Comparison of ENCODE assay signal across 8 cellular contexts in the genomic region with DNA sequence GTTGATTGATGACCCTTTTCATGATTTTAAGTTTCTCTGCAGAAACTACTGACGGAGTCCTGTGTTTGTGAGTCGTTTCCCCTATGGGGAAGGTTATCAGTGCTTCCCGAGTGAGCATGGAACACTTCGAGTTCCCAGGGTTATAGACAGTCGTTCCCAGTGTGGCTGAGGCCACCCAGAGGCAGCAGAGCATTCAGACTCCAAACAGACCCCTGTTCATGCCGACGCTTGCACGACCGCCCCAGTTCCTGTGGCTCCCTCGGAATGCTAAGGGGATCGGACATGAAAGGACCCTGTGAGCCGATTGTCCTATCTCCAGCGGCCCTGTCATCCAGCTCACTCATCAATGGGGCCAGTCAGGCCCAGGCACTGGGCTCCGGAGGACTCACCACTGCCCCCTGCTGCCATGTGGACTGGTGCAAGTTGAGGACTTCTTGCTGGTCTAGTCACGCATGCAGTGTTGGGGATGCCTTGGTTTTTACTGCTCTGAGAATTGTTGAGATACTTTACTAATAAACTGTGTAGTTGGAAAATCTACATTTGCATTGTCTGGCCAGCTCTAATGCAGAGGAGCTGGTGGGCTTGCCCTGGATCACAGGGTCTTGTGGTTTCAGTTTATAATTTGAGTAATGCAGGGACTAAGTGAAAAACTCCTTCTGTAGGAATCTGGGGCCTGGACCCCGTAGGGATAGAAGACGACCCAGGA. TPM values are rescaled to one million over a fixed set of nuclear protein-coding genes. Genes with fewer than 3 reads are reported as not detected.
DNase-seq lines count a peak whose midpoint lies in the region; ATAC-seq and TF ChIP-seq lines count a peak whose summit lies in the region.

No MANE protein-coding gene starts in this region.

- H3K36me3 ChIP-seq in adrenal gland (replicated peaks in 1 of 2) (peaks cover 0 to 52% of the 10 kb centered on the region in 2 donors), left ventricle myocardium inferior (peaks cover 57% of the 10 kb centered on the region)

- H3K27me3 ChIP-seq in HL-60 (ENCODE audit: insufficient read depth, poor library complexity, severe bottlenecking), result no peaks in the 10 kb centered on the region
- no peaks in the 10 kb centered on the region for H3K27me3 ChIP-seq in adrenal gland
- no peaks in the 10 kb centered on the region for H3K27me3 ChIP-seq in left ventricle myocardium inferior (ENCODE audit: low read depth)

- no peak overlapping the region for H3K4me3 ChIP-seq in HL-60 (replicated peaks; ENCODE audit: insufficient read depth, low read length)
- no peak overlapping the region for H3K4me3 ChIP-seq in adrenal gland
- H3K4me3 ChIP-seq in left ventricle myocardium inferior, result no peak overlapping the region

- H3K9me3 ChIP-seq in adrenal gland (replicated peaks in 1 of 3), result no peaks in the 10 kb centered on the region
- no peaks in the 10 kb centered on the region for H3K9me3 ChIP-seq in left ventricle myocardium inferior (replicated peaks)

- peaks cover 24% of the 10 kb centered on the region for H3K36me3 Mint-ChIP-seq in T-cell

- H3K4me1 ChIP-seq in adrenal gland (replicated peaks in 1 of 2) (peaks cover 17 to 29% of the 10 kb centered on the region in 2 donors), left ventricle myocardium inferior (peaks cover 45% of the 10 kb centered on the region)

- H3K27ac Mint-ChIP-seq in T-cell, result peak overlapping the region; percentile 20 to 85

- peaks cover 22 to 29% (median 25%) of the 10 kb centered on the region in 3 donors for H3K4me1 Mint-ChIP-seq in T-cell

- intact Hi-C loops in adrenal gland (cut with DNase I), result no loop called here
- intact Hi-C loops in left ventricle myocardium inferior (cut with micrococcal nuclease), result no loop called here

- POLR2A ChIA-PET in T-cell (lab: Charles Lee), result no interaction called here

- in situ Hi-C loops in Caki2 (cut with HindIII; ENCODE audit: low pct_unique_long_range_greater_than_20kb, low sequenced_read_pairs), result no loop called here

- TF ChIP-seq POLR2A in adrenal gland (IDR thresholded peaks at IDR 0.05), result no peak

- TF ChIP-seq CTCF in HL-60 (IDR thresholded peaks at IDR 0.05; ENCODE audit: insufficient read depth, low read length) (peak; percentile 41), adrenal gland (IDR thresholded peaks at IDR 0.05) (peak; percentile 57 to 81 (median 70)), left ventricle myocardium inferior (IDR thresholded peaks at IDR 0.05; ENCODE audit: borderline replicate concordance) (peak; percentile 88)

- ATAC-seq in T-cell (replicated peaks in 1 of 4), result peak; percentile 22 to 27 (median 24)
- no peak for ATAC-seq in HG02973 (IDR thresholded peaks at IDR 0.05; ENCODE audit: unreplicated experiment)

- no peaks in the 10 kb centered on the region for H3K9me3 Mint-ChIP-seq in T-cell

- peak; percentile 40 for DNase-seq in Caki2 (ENCODE audit: low read depth)
- DNase-seq in HL-60 (ENCODE audit: low read depth in 1 of 2, low spot score in 1 of 2), result peak; percentile 36 to 81
- peak; percentile 52 to 87 (median 74) for DNase-seq in T-cell
- DNase-seq in adrenal gland, result peak; percentile 73 to 93 (median 88)
- DNase-seq in left ventricle myocardium inferior, result peak; percentile 82
- peak; percentile 51 for DNase-seq in renal cortical epithelial cell (ENCODE audit: low read depth)
- DNase-seq in DMS79 (lab: John Stamatoyannopoulos, UW), result no peak

- CTCF ChIA-PET in T-cell (lab: Charles Lee), result interaction anchor here in 1 of 2 donors (0.8 kb wide), 1 partner anchor 92 kb away, joined by 3 read pairs; no protein-coding TSS in a partner anchor

- no peaks in the 10 kb centered on the region for H3K27me3 Mint-ChIP-seq in T-cell

- 29 to 34% (median 32%) methylated on average over 6 to 17 of the region's 17 CpGs for WGBS in adrenal gland, 4 donors

- peak overlapping the region; percentile 25 to 60 (median 56) for H3K4me3 Mint-ChIP-seq in T-cell

- H3K27ac ChIP-seq in HL-60 (replicated peaks) (no peak overlapping the region), adrenal gland (peak overlapping the region in 2 of 5 donors; percentile 27 to 36), left ventricle myocardium inferior (replicated peaks) (peak overlapping the region; percentile 13)

RNA-seq across cellular contexts. Expression of a gene that starts 3.1 kb away (rescaled TPM):
- 4,469 and 5,108 TPM in 2 replicates for total RNA-seq in Caki2 (2014; rRNA removed; shearing (Covaris generic); ENCODE audit: low replicate concordance)
- 1,000 to 10,000 TPM; 4,444 to 6,530 (median 5,942) TPM for total RNA-seq in T-cell
- over 10,000 TPM in 1 of 8 donors, 1,000 to 10,000 TPM in 7; 1,683 to 12,881 (median 3,805) TPM for total RNA-seq in adrenal gland
- 1,000 to 10,000 TPM in 2 of 3 donors, 100 to 1,000 TPM in 1; 893 to 8,950 (median 4,547) TPM for polyA plus RNA-seq in adrenal gland
- 1,030 TPM for total RNA-seq in left ventricle myocardium inferior
- total RNA-seq in renal cortical epithelial cell, result 1,512 and 2,288 TPM in 2 replicates

RNA-seq across cellular contexts. Expression of a gene that starts 18.2 kb away (rescaled TPM):
- 9.4 and 15.9 TPM in 2 replicates for total RNA-seq in Caki2 (2014; rRNA removed; shearing (Covaris generic); ENCODE audit: low replicate concordance)
- total RNA-seq in T-cell, result 1 to 10 TPM; 1.9 to 8.7 (median 5.1) TPM
- 1 to 10 TPM in 2 of 8 donors, under 1 TPM in 3, not detected in 3; 0.15 to 1.8 (median 0.52) TPM for total RNA-seq in adrenal gland
- polyA plus RNA-seq in adrenal gland, result 1 to 10 TPM in 1 of 3 donors, under 1 TPM in 2; 0.35 to 6.8 (median 0.94) TPM
- total RNA-seq in left ventricle myocardium inferior, result not detected
- total RNA-seq in renal cortical epithelial cell, result 11.9 and 45.5 TPM in 2 replicates

RNA-seq across cellular contexts. Expression of a gene that starts 49.2 kb away (rescaled TPM):
- 58.6 and 65.0 TPM in 2 replicates for total RNA-seq in Caki2 (2014; rRNA removed; shearing (Covaris generic); ENCODE audit: low replicate concordance)
- total RNA-seq in T-cell, result 100 to 1,000 TPM; 161 to 203 (median 184) TPM
- 100 to 1,000 TPM in 7 of 8 donors, 10 to 100 TPM in 1; 91.0 to 246 (median 134) TPM for total RNA-seq in adrenal gland
- 100 to 1,000 TPM in 2 of 3 donors, 10 to 100 TPM in 1; 57.1 to 250 (median 247) TPM for polyA plus RNA-seq in adrenal gland
- total RNA-seq in left ventricle myocardium inferior, result 104 TPM
- total RNA-seq in renal cortical epithelial cell, result 114 and 152 TPM in 2 replicates

RNA-seq across cellular contexts. Expression of a gene that starts 56.1 kb away (rescaled TPM):
- total RNA-seq in Caki2 (2014; rRNA removed; shearing (Covaris generic); ENCODE audit: low replicate concordance), result not detected in 2 replicates
- total RNA-seq in T-cell, result under 1 TPM in 1 of 5 donors, not detected in 4; 0.18 TPM
- 10 to 100 TPM in 1 of 8 donors, 1 to 10 TPM in 7; 1.0 to 27.3 (median 5.3) TPM for total RNA-seq in adrenal gland
- polyA plus RNA-seq in adrenal gland, result 1 to 10 TPM in 1 of 3 donors, under 1 TPM in 2; 0.60 to 4.1 (median 0.88) TPM
- total RNA-seq in left ventricle myocardium inferior, result not detected
- total RNA-seq in renal cortical epithelial cell, result 0.50 and 3.1 TPM in 2 replicates
